8 cellular contexts compared by ENCODE assay signal in genomic region chr16:66324785-66325184, GRCh38. TPM values are rescaled to one million over a fixed set of nuclear protein-coding genes. Genes with fewer than 3 reads are reported as not detected.
DNase-seq lines count a peak whose midpoint lies in the region; ATAC-seq and TF ChIP-seq lines count a peak whose summit lies in the region.

No MANE protein-coding gene starts in this region.

- DNase-seq in NCI-H748 (lab: John Stamatoyannopoulos, UW; ENCODE audit: unreplicated experiment) (peak; percentile 48), NCI-H748 treated with DMSO at 0.1 percent for 48 hours (lab: John Stamatoyannopoulos, UW) (no peak), NCI-H510A treated with DMSO at 0.1 percent for 48 hours (lab: John Stamatoyannopoulos, UW) (peak; percentile 38), endothelial cell (ENCODE audit: low spot score) (peak; percentile 70), retina (peak; percentile 65), GM10248 (ENCODE audit: extremely low spot score) (no peak)

- H3K27ac Mint-ChIP-seq in endothelial cell (ENCODE audit: unreplicated experiment), result no peak overlapping the region

- TF ChIP-seq CTCF in endothelial cell (IDR thresholded peaks at IDR 0.05; ENCODE audit: unreplicated experiment) (no peak), GM10248 (IDR thresholded peaks at IDR 0.05; ENCODE audit: control extremely low read depth, extremely low read depth, low read depth, missing control alignments) (no peak)

- no peaks in the 10 kb centered on the region for H3K9me3 Mint-ChIP-seq in endothelial cell (ENCODE audit: unreplicated experiment)

- CTCF ChIA-PET in GM10248 (lab: Yijun Ruan, JAX), result interaction anchor here (21.7 kb wide), 1 partner anchor 17 kb away, joined by 150 read pairs; no protein-coding TSS in a partner anchor

- no peaks in the 10 kb centered on the region for H3K27me3 Mint-ChIP-seq in endothelial cell (ENCODE audit: unreplicated experiment)

- H3K36me3 Mint-ChIP-seq in endothelial cell (ENCODE audit: low read depth, unreplicated experiment), result no peaks in the 10 kb centered on the region

- H3K4me1 Mint-ChIP-seq in endothelial cell (ENCODE audit: unreplicated experiment), result no peaks in the 10 kb centered on the region

- POLR2A ChIA-PET in GM10248 (lab: Yijun Ruan, JAX), result no interaction called here

- no peak for ATAC-seq in HG03342 (IDR thresholded peaks at IDR 0.05; ENCODE audit: unreplicated experiment)
- ATAC-seq in GM21529 (IDR thresholded peaks at IDR 0.05; ENCODE audit: unreplicated experiment), result no peak

- no peak overlapping the region for H3K4me3 Mint-ChIP-seq in endothelial cell (ENCODE audit: unreplicated experiment)

RNA-seq across cellular contexts. Expression of gene CDH5, which starts 41.7 kb away (rescaled TPM):
- total RNA-seq in endothelial cell (ENCODE audit: unreplicated experiment), result 1,308 TPM

Comparison
In these comparisons a context has a peak if more than half of its experiments do, and no peak if none do; other contexts are left out.
1. DNase-seq: peak in NCI-H748 (single experiment), NCI-H510A treated with DMSO at 0.1 percent for 48 hours (single experiment), endothelial cell (single experiment) and retina (single experiment); none in NCI-H748 treated with DMSO at 0.1 percent for 48 hours (single experiment) and GM10248 (single experiment).